Comparison of ENCODE assay signal across 17 cellular contexts in genomic region chr12:19139795-19140194, GRCh38. TPM values are rescaled to one million over a fixed set of nuclear protein-coding genes. Genes with fewer than 3 reads are reported as not detected.
DNase-seq lines count a peak whose midpoint lies in the region; ATAC-seq and TF ChIP-seq lines count a peak whose summit lies in the region.
"Had no signal": no experiment of that assay in that cellular context is flagged by ENCODE, and none has a peak within 500 bp of the region (broad histone marks: within the 10 kb centered on the region; RNA-seq: fewer than 3 reads in every experiment).

No MANE protein-coding gene starts in this region.

- peak overlapping the region; percentile 56 for H3K27ac Mint-ChIP-seq in HFFc6
- peak overlapping the region; percentile 9 for H3K27ac Mint-ChIP-seq in endodermal cell
- H3K27ac Mint-ChIP-seq in nephron, result peak overlapping the region in 2 of 3 experiments; percentile 17 to 59
- H3K27ac Mint-ChIP-seq: CD8-positive, alpha-beta T cell had no signal

- no peaks in the 10 kb centered on the region for H3K9me3 ChIP-seq in endodermal cell (ENCODE audit: control insufficient read depth, low read length)
- H3K9me3 ChIP-seq: HAP-1 had no signal

- peaks cover 55% of the 10 kb centered on the region for H3K36me3 ChIP-seq in endodermal cell (ENCODE audit: control insufficient read depth, insufficient read depth, low read length)

- H3K4me1 Mint-ChIP-seq in HFFc6 (ENCODE audit: low read depth) (peaks cover 57% of the 10 kb centered on the region), endodermal cell (peaks cover 51% of the 10 kb centered on the region), nephron (peaks cover 36% of the 10 kb centered on the region)

- TF ChIP-seq CTCF in HFFc6 (IDR thresholded peaks at IDR 0.05) (no peak), endodermal cell (conservative IDR thresholded peaks at IDR 0.05) (no peak), nephron (IDR thresholded peaks at IDR 0.05; ENCODE audit: unreplicated experiment in 3 of 3) (no peak)

- H3K27me3 ChIP-seq in endodermal cell (ENCODE audit: control insufficient read depth, insufficient read depth, low read length, poor library complexity, severe bottlenecking), result no peaks in the 10 kb centered on the region

- H3K27me3 Mint-ChIP-seq in HFFc6 (ENCODE audit: insufficient read depth), result no peaks in the 10 kb centered on the region
- H3K27me3 Mint-ChIP-seq in endodermal cell (ENCODE audit: insufficient read depth), result no peaks in the 10 kb centered on the region
- no peaks in the 10 kb centered on the region for H3K27me3 Mint-ChIP-seq in nephron (ENCODE audit: low read depth)

- H3K36me3 Mint-ChIP-seq in HFFc6 (ENCODE audit: low read depth), result peaks cover 36% of the 10 kb centered on the region
- peaks cover 54% of the 10 kb centered on the region for H3K36me3 Mint-ChIP-seq in endodermal cell (ENCODE audit: low read depth)
- H3K36me3 Mint-ChIP-seq in nephron (ENCODE audit: low read depth), result peaks cover 60% of the 10 kb centered on the region
- H3K36me3 Mint-ChIP-seq: CD8-positive, alpha-beta T cell had no signal

- peaks cover 14% of the 10 kb centered on the region for H3K4me1 ChIP-seq in endodermal cell (ENCODE audit: control insufficient read depth, insufficient read depth, low read length)

- DNase-seq in Caki2 (ENCODE audit: low read depth) (peak; percentile 45), HFFc6 (peak; percentile 47), endodermal cell (no peak), putamen (ENCODE audit: low spot score) (no peak), NCI-H1436 treated with DMSO at 0.1 percent for 48 hours (lab: John Stamatoyannopoulos, UW) (no peak)
- DNase-seq: CD8-positive, alpha-beta T cell; GDM1; KBM-7; NCI-H1436; NCI-H2081 treated with DMSO at 0.1 percent for 48 hours; NCI-H510A treated with DMSO at 0.1 percent for 48 hours; NCI-H82 had no signal

- in situ Hi-C loops in Caki2 (cut with HindIII; ENCODE audit: low pct_unique_long_range_greater_than_20kb, low sequenced_read_pairs), result no loop called here

- H3K9ac ChIP-seq in endodermal cell (ENCODE audit: extremely low read depth, low read length, poor library complexity, severe bottlenecking), result no peak overlapping the region

- peak overlapping the region; percentile 1; the same call in 1 of the 2 replicates for H3K4me3 Mint-ChIP-seq in HFFc6
- H3K4me3 Mint-ChIP-seq in endodermal cell, result peak overlapping the region; percentile 2
- H3K4me3 Mint-ChIP-seq in nephron, result no peak overlapping the region
- H3K4me3 Mint-ChIP-seq: CD8-positive, alpha-beta T cell had no signal

- ATAC-seq in HG02588 (IDR thresholded peaks at IDR 0.05; ENCODE audit: unreplicated experiment), result no peak
- ATAC-seq: CD8-positive, alpha-beta T cell; GM12878; SK-N-SH treated with all-trans-retinoic acid at 6 μM for 48 hours had no signal

- no CpG with 5 or more reads among the region's 1 CpG for WGBS in endodermal cell (ENCODE audit: insufficient coverage in 1 of 2, insufficient read length in 1 of 2), 2 experiments

- peak overlapping the region; percentile 37 for H3K4me3 ChIP-seq in endodermal cell (ENCODE audit: low read length)
- H3K4me3 ChIP-seq: GM12878, HAP-1 had no signal

- peak overlapping the region; percentile 91 for H3K27ac ChIP-seq in endodermal cell (ENCODE audit: low read depth, low read length)

- H3K9me3 Mint-ChIP-seq in HFFc6 (no peaks in the 10 kb centered on the region), endodermal cell (no peaks in the 10 kb centered on the region), nephron (no peaks in the 10 kb centered on the region)
- H3K9me3 Mint-ChIP-seq: CD8-positive, alpha-beta T cell had no signal

RNA-seq across cellular contexts. Expression of gene PLEKHA5, which starts 10.3 kb away (rescaled TPM):
- 12.6 and 15.7 TPM in 2 replicates for total RNA-seq in Caki2 (2014; rRNA removed; shearing (Covaris generic); ENCODE audit: low replicate concordance)
- 10 to 100 TPM; 15.7 to 22.6 (median 18.6) TPM for total RNA-seq in HFFc6 (2021; fragmentation: NEBNext Ultra II Directional; extraction: Animal tissue kit (Norgen Biotek cat#: 25700))
- 100 to 1,000 TPM in 1 of 2 donors, 10 to 100 TPM in 1; 48.5 to 139 TPM for total RNA-seq in endodermal cell
- polyA plus RNA-seq in endodermal cell (2013, experiment 1 of 2), result 68.6 TPM
- 71.7 TPM for polyA plus RNA-seq in endodermal cell (2013, experiment 2 of 2)

Comparison
In these comparisons a context has a peak if more than half of its experiments do, and no peak if none do; other contexts are left out.
1. DNase-seq: peak in Caki2 (single experiment) and HFFc6 (single experiment); none in endodermal cell (single experiment), putamen (single experiment) and NCI-H1436 treated with DMSO at 0.1 percent for 48 hours (single experiment).
2. H3K4me3 Mint-ChIP-seq: peak in HFFc6 (single experiment) and endodermal cell (single experiment); none in nephron (0 of 3).
3. Peak in every context shown above with its lines, with median percentiles within 50 percentile points of each other: H3K27ac Mint-ChIP-seq.